Comparison of ENCODE assay signal across 15 cellular contexts in genomic region chr21:35020902-35021301, GRCh38. TPM values are rescaled to one million over a fixed set of nuclear protein-coding genes. Genes with fewer than 3 reads are reported as not detected.
DNase-seq lines count a peak whose midpoint lies in the region; ATAC-seq, FAIRE-seq and TF ChIP-seq lines count a peak whose summit lies in the region.
"Had no signal": no experiment of that assay in that cellular context is flagged by ENCODE, and none has a peak within 500 bp of the region (broad histone marks: within the 10 kb centered on the region; RNA-seq: fewer than 3 reads in every experiment).

No MANE protein-coding gene starts in this region.

- no peak overlapping the region for H3K4me2 ChIP-seq in GM12878 (ENCODE audit: control insufficient read depth, insufficient read depth)

- H3K36me3 Mint-ChIP-seq in activated T-cell treated with anti-CD3 and anti-CD28 coated beads, Interleukin-2, amount 50 U/mL, for 24 hours (ENCODE audit: low read depth), result peaks cover 29% of the 10 kb centered on the region

- intact Hi-C loops in GM12878 (cut with micrococcal nuclease; ENCODE audit: unreplicated experiment), result no loop called here
- intact Hi-C loops in spleen (cut with DNase I; ENCODE audit: low total_unique reads), result no loop called here

- H3K36me3 ChIP-seq in KOPT-K1 (ENCODE audit: insufficient read depth, low read length) (peaks cover 63% of the 10 kb centered on the region), GM12878 (ENCODE audit: control insufficient read depth in 2 of 2, insufficient read depth in 2 of 2, low read length in 1 of 2) (no peaks in the 10 kb centered on the region), spleen (peaks cover 0 to 9% (median 3%) of the 10 kb centered on the region in 6 donors)
- H3K36me3 ChIP-seq: adrenal gland had no signal

- TF ChIP-seq POLR2A in GM12878 (IDR thresholded peaks at IDR 0.05; ENCODE audit: low read depth, low read length) (no peak), spleen (IDR thresholded peaks at IDR 0.05) (no peak)

- peaks cover 93% of the 10 kb centered on the region for H3K4me1 Mint-ChIP-seq in activated T-cell treated with anti-CD3 and anti-CD28 coated beads, Interleukin-2, amount 50 U/mL, for 24 hours (ENCODE audit: low read depth)

- WGBS in GM12878 (ENCODE audit: insufficient coverage, insufficient replicate concordance, low lambda C conversion rate, missing lambda C conversion rate), result 93% methylated on average over 1 of the region's 1 CpG
- 85 to 97% (median 95%) methylated on average over 1 of the region's 1 CpG for WGBS in spleen, 5 donors

- POLR2A ChIA-PET in GM12878 (lab: Charles Lee), result no interaction called here

- no peak for FAIRE-seq in GM12878 (lab: Jason Lieb, UNC)

- H3K9ac ChIP-seq in GM12878 (ENCODE audit: control insufficient read depth, insufficient read depth, low read length), result no peak overlapping the region

- no peak for TF ChIP-seq EP300 in GM12878 (IDR thresholded peaks at IDR 0.05; ENCODE audit: borderline replicate concordance in 1 of 2, control insufficient read depth in 1 of 2, low read depth in 2 of 2, low read length in 2 of 2)

- SMC1A ChIA-PET in GM12878 (lab: Charles Lee; ENCODE audit: uncharacterized antibody, unreplicated experiment), result interaction anchor here (0.9 kb wide), 1 partner anchor 180 kb away, joined by 3 read pairs; no protein-coding TSS in a partner anchor

- RAD21 ChIA-PET in GM12878 (lab: Charles Lee; ENCODE audit: unreplicated experiment), result interaction anchor here (0.6 kb wide), 1 partner anchor 1093 kb away, joined by 3 read pairs; no protein-coding TSS in a partner anchor

- ATAC-seq in GM12878 (no peak), HG02981 (IDR thresholded peaks at IDR 0.05; ENCODE audit: unreplicated experiment) (no peak), HG02798 (IDR thresholded peaks at IDR 0.05; ENCODE audit: poor library complexity, unreplicated experiment) (no peak)

- TF ChIP-seq CTCF in GM12878 (IDR thresholded peaks at IDR 0.05 in 2 of 3, conservative IDR thresholded peaks at IDR 0.05 in 1 of 3; ENCODE audit: control insufficient read depth in 2 of 3, extremely low read depth in 1 of 3, insufficient read depth in 1 of 3, low read depth in 3 of 3, low read length in 3 of 3), result no peak
- no peak for TF ChIP-seq CTCF in spleen (IDR thresholded peaks at IDR 0.05 in 8 of 11, conservative IDR thresholded peaks at IDR 0.05 in 3 of 11)

- no peaks in the 10 kb centered on the region for H3K79me2 ChIP-seq in GM12878 (ENCODE audit: control insufficient read depth, insufficient read depth, low read length)

- BruUV-seq in GM12878 (replicated peaks; lab: Mats Ljungman, UMichigan), result no TSS peak

- no peaks in the 10 kb centered on the region for H3K27me3 Mint-ChIP-seq in activated T-cell treated with anti-CD3 and anti-CD28 coated beads, Interleukin-2, amount 50 U/mL, for 24 hours

- no peak for TF ChIP-seq RAD21 in GM12878 (IDR thresholded peaks at IDR 0.05; ENCODE audit: insufficient read depth, low read depth, low read length)

- peaks cover 2% of the 10 kb centered on the region for H3K9me3 Mint-ChIP-seq in activated T-cell treated with anti-CD3 and anti-CD28 coated beads, Interleukin-2, amount 50 U/mL, for 24 hours

- H3K9me3 ChIP-seq in KOPT-K1 (ENCODE audit: insufficient read depth, low read length, poor library complexity, severe bottlenecking), result no peaks in the 10 kb centered on the region
- no peaks in the 10 kb centered on the region; the same call in 2 of the 3 replicates for H3K9me3 ChIP-seq in GM12878 (replicated peaks; ENCODE audit: control insufficient read depth, insufficient read depth, low read length)
- no peaks in the 10 kb centered on the region for H3K9me3 ChIP-seq in spleen
- H3K9me3 ChIP-seq: adrenal gland had no signal

- DNase-seq in activated T-cell treated with anti-CD3 and anti-CD28 coated beads, Interleukin-2, amount 50 U/mL, for 24 hours, result no peak
- DNase-seq in activated T-cell treated with anti-CD3 and anti-CD28 coated beads, Interleukin-2, amount 50 U/mL, for 48 hours, result no peak
- no peak for DNase-seq in GM12878 (ENCODE audit: low read depth, low spot score)
- DNase-seq in spleen, result no peak
- DNase-seq in iPS-NIHi11 (ENCODE audit: low spot score), result no peak
- DNase-seq: activated CD4-positive, CD25-positive, alpha-beta regulatory T cell; adrenal gland; AML-193; NCI-H1417 treated with DMSO at 0.1 percent for 48 hours; NCI-H524 treated with DMSO at 0.1 percent for 48 hours; Right ventricle myocardium superior; stimulated activated CD4-positive, alpha-beta T cell treated with anti-CD3 and anti-CD28 coated beads, Interleukin-12 subunit alpha, Interleukin-12 subunit beta, amount 100 ng/mL, for 4 hours had no signal

- in situ Hi-C loops in GM12878 (cut with MboI), result no loop called here

- H3K27me3 ChIP-seq in GM12878 (replicated peaks in 1 of 2; ENCODE audit: control insufficient read depth in 2 of 2, insufficient read depth in 2 of 2, low read length in 1 of 2), result no peaks in the 10 kb centered on the region
- no peaks in the 10 kb centered on the region for H3K27me3 ChIP-seq in spleen (replicated peaks in 1 of 7)
- H3K27me3 ChIP-seq: adrenal gland had no signal

- H3K27ac ChIP-seq in KOPT-K1 (ENCODE audit: low read depth, low read length, poor library complexity, severe bottlenecking) (peak overlapping the region; percentile 98), GM12878 (ENCODE audit: control insufficient read depth, insufficient read depth) (no peak overlapping the region), spleen (peak overlapping the region in 5 of 8 donors; percentile 39 to 81 (median 71))
- H3K27ac ChIP-seq: adrenal gland had no signal

- no peak overlapping the region for H3K4me3 ChIP-seq in GM12878
- H3K4me3 ChIP-seq in spleen, result peak overlapping the region in 1 of 8 donors; percentile 36
- H3K4me3 ChIP-seq: adrenal gland had no signal

- H3K27ac Mint-ChIP-seq in activated T-cell treated with anti-CD3 and anti-CD28 coated beads, Interleukin-2, amount 50 U/mL, for 24 hours, result peak overlapping the region; percentile 91

- H3K4me3 Mint-ChIP-seq in activated T-cell treated with anti-CD3 and anti-CD28 coated beads, Interleukin-2, amount 50 U/mL, for 24 hours, result no peak overlapping the region

- peaks cover 11% of the 10 kb centered on the region for H3K4me1 ChIP-seq in GM12878 (ENCODE audit: control insufficient read depth, insufficient read depth, low read length)
- peaks cover 3 to 74% (median 26%) of the 10 kb centered on the region in 6 donors for H3K4me1 ChIP-seq in spleen
- H3K4me1 ChIP-seq: adrenal gland had no signal

- CTCF ChIA-PET in GM12878 (lab: Yijun Ruan, JAX), result no interaction called here

- H2AFZ ChIP-seq in GM12878 (ENCODE audit: control insufficient read depth, low read depth, low read length), result no peak overlapping the region

- H4K20me1 ChIP-seq in GM12878 (ENCODE audit: control insufficient read depth, insufficient read depth), result no peaks in the 10 kb centered on the region

TF ChIP-seq in GM12878, 131 proteins besides CTCF, POLR2A, EP300 and RAD21:
- 0 out of 2 replicates have a peak, but pooled peaks have one; percentile 23 for TF ChIP-seq NFIC (IDR thresholded peaks at IDR 0.05; ENCODE audit: low read depth, low read length)
- no peak for TF ChIP-seq DPF2 (IDR thresholded peaks at IDR 0.05)
- peak; percentile 51 for TF ChIP-seq BCL3 (IDR thresholded peaks at IDR 0.05; ENCODE audit: borderline replicate concordance, insufficient read depth, low read depth, low read length, poor library complexity, severe bottlenecking)

RNA-seq across cellular contexts. Expression of gene RUNX1, which starts 28.2 kb away (rescaled TPM):
- total RNA-seq in GM12878 (2013; cell fraction: nucleolus; rRNA removed), result 8.4 and 9.3 TPM in 2 replicates
- total RNA-seq in GM12878 (2014; rRNA removed) (5.3 and 5.6 TPM in 2 replicates), GM12878 (2014; rRNA removed; fragmentation: Illumina TruSeq; extraction: Trizol) (3.8 and 3.9 TPM in 2 replicates), GM12878 (2021) (13.3 and 15.2 TPM in 2 replicates), spleen (10 to 100 TPM; 29.8 to 70.0 (median 57.4) TPM)
- 3.5 TPM for polyA plus RNA-seq in GM12878 (2011; ENCODE audit: low read depth)
- polyA plus RNA-seq in GM12878 (2011; rRNA removed) (0.55 and 0.98 TPM in 2 replicates), GM12878 (2014; fragmentation: Illumina TruSeq; extraction: Trizol) (6.2 and 7.6 TPM in 2 replicates), GM12878 (2014; fragmentation: Nextera tagmentation; extraction: Ambion mirVana) (1 to 10 TPM in 1 of 2 experiments, under 1 TPM in 1; 0.90 to 1.4 TPM), GM12878 (2014; rRNA removed) (6.1 and 7.1 TPM in 2 replicates), GM12878 (2016; fragmentation: Nextera tagmentation; extraction: Ambion mirVana) (1 to 10 TPM; 3.3 to 4.3 TPM), spleen (1 to 10 TPM; 4.8 to 7.7 (median 6.7) TPM)
- polyA plus RNA-seq in GM12878 (2011; cell fraction: cytosol; rRNA removed), result 0.42 and 0.67 TPM in 2 replicates
- 1.9 and 2.6 TPM in 2 replicates for polyA plus RNA-seq in GM12878 (2011; cell fraction: nucleus; rRNA removed)
- polyA plus RNA-seq in GM12878 (2012), result 6.0 and 6.7 TPM in 2 replicates
- polyA minus RNA-seq in GM12878 (2011; rRNA and poly(A)+ RNA removed), result 1.2 and 1.7 TPM in 2 replicates
- polyA minus RNA-seq in GM12878 (2011; cell fraction: cytosol; rRNA and poly(A)+ RNA removed), result 0.53 and 1.1 TPM in 2 replicates
- 3.4 and 6.2 TPM in 2 replicates for polyA minus RNA-seq in GM12878 (2011; cell fraction: nucleus; rRNA and poly(A)+ RNA removed)
